In genomic region chr7:30760514-30761213, GRCh38 we compare ENCODE assay signal across 1 cellular context.
TF ChIP-seq lines count a peak whose summit lies in the region.

No MANE protein-coding gene starts in this region.

TF ChIP-seq in K562, 482 proteins besides CTCF, POLR2A, EP300 and RAD21 (continued from another document):
- TF ChIP-seq PBX2 (CRISPR knock-in tag; IDR thresholded peaks at IDR 0.05; ENCODE audit: low read depth) (no peak), PBX2 (tag; conservative IDR thresholded peaks at IDR 0.05; ENCODE audit: low read depth) (peak; percentile 35), PKNOX1 (IDR thresholded peaks at IDR 0.05) (peak; percentile 70), MEIS2 (IDR thresholded peaks at IDR 0.05; ENCODE audit: partially characterized antibody) (peak; percentile 82), ZKSCAN3 (CRISPR knock-in tag; IDR thresholded peaks at IDR 0.05) (no peak), CAMTA2 (CRISPR knock-in tag; conservative IDR thresholded peaks at IDR 0.05) (no peak), KLF13 (tag; IDR thresholded peaks at IDR 0.05; ENCODE audit: borderline replicate concordance, low read depth) (0 out of 2 replicates have a peak, but pooled peaks have one; percentile 6), RBM25 (IDR thresholded peaks at IDR 0.05; ENCODE audit: low read depth, low read length, severe bottlenecking) (peak; percentile 76), ADNP (tag; IDR thresholded peaks at IDR 0.05) (peak; percentile 43; the same call in 1 of the 2 replicates), KAT7 (CRISPR knock-in tag; IDR thresholded peaks at IDR 0.05; ENCODE audit: borderline replicate concordance) (no peak), ZNF146 (CRISPR knock-in tag; IDR thresholded peaks at IDR 0.05; ENCODE audit: unreplicated experiment) (peak; percentile 27), IRF9 (tag; IDR thresholded peaks at IDR 0.05) (no peak), ETV1 (tag; conservative IDR thresholded peaks at IDR 0.05; ENCODE audit: low read depth) (0 out of 2 replicates have a peak, but pooled peaks have one; percentile 16), RREB1 (CRISPR knock-in tag; IDR thresholded peaks at IDR 0.05) (0 out of 2 replicates have a peak, but pooled peaks have one; percentile 11), BCOR (IDR thresholded peaks at IDR 0.05) (peak; percentile 86), E2F5 (CRISPR knock-in tag; IDR thresholded peaks at IDR 0.05) (no peak), TCFL5 (CRISPR knock-in tag; conservative IDR thresholded peaks at IDR 0.05) (no peak), ZNF57 (CRISPR knock-in tag; IDR thresholded peaks at IDR 0.05) (no peak), RBM17 (IDR thresholded peaks at IDR 0.05; ENCODE audit: borderline replicate concordance, low read depth, low read length) (no peak), HNRNPK (IDR thresholded peaks at IDR 0.05; ENCODE audit: low read depth, low read length, poor library complexity, severe bottlenecking) (no peak)
